In genomic region chr6:151374024-151374423, GRCh38 we compare ENCODE assay signal across 11 cellular contexts. TPM values are rescaled to one million over a fixed set of nuclear protein-coding genes. Genes with fewer than 3 reads are reported as not detected.
A peak's percentile ranks its signal among the peaks of the same experiment; 100 is the strongest.
DNase-seq lines count a peak whose midpoint lies in the region; ATAC-seq, FAIRE-seq and TF ChIP-seq lines count a peak whose summit lies in the region.
"Had no signal": no experiment of that assay in that cellular context is flagged by ENCODE, and none has a peak within 500 bp of the region (broad histone marks: within the 10 kb centered on the region; RNA-seq: fewer than 3 reads in every experiment).

No MANE protein-coding gene starts in this region.

- peaks cover 20 to 37% of the 10 kb centered on the region in 2 experiments for H3K36me3 ChIP-seq in HepG2 (replicated peaks in 1 of 2; ENCODE audit: control insufficient read depth in 1 of 2, insufficient read depth in 2 of 2, low read length in 2 of 2)
- H3K36me3 ChIP-seq: uterus had no signal

- no peak overlapping the region for H2AFZ ChIP-seq in HepG2 (ENCODE audit: low read length)

- in situ Hi-C loops in KBM-7 (cut with MboI; ENCODE audit: low pct_unique_long_range_greater_than_20kb, low sequenced_read_pairs): no loop called here
- in situ Hi-C loops in HepG2 (cut with HindIII; ENCODE audit: extremely low pct_ligation_motif_present, low pct_unique_long_range_greater_than_20kb): no loop called here

- H3K27ac Mint-ChIP-seq in activated naive CD8-positive, alpha-beta T cell treated with anti-CD3 and anti-CD28 coated beads, Interleukin-2, amount 10 ng/mL, durations not matched to agents 7 days and 5 days: peak overlapping the region; percentile 88

- H3K9ac ChIP-seq in HepG2 (ENCODE audit: insufficient read depth, low read depth, low read length): no peak overlapping the region

- no peak for TF ChIP-seq CTCF in HepG2 (CRISPR knock-in tag; IDR thresholded peaks at IDR 0.05)

- WGBS in HepG2 (ENCODE audit: low lambda C conversion rate): 81% methylated on average over 4 of the region's 4 CpGs

- TF ChIP-seq EP300 in HepG2 (IDR thresholded peaks at IDR 0.05; ENCODE audit: low read depth in 2 of 2, low read length in 2 of 2): 0 out of 4 replicates have a peak, but pooled peaks of 1 of the 2 experiments have one; percentile 15
- TF ChIP-seq EP300 in HepG2 (CRISPR knock-in tag; IDR thresholded peaks at IDR 0.05; ENCODE audit: borderline replicate concordance): no peak

- POLR2A ChIA-PET in activated naive CD8-positive, alpha-beta T cell treated with anti-CD3 and anti-CD28 coated beads, Interleukin-2, amount 10 ng/mL, durations not matched to agents 7 days and 5 days (lab: Charles Lee): interaction anchor here (0.6 to 11.9 kb wide), 6 partner anchors 11 to 1609 kb away, joined by 3 to 147 read pairs (median 5); partner anchors contain the start of genes FBXO5, RMND1 and ZBTB2
- POLR2A ChIA-PET in HepG2 (lab: Yijun Ruan, JAX): interaction anchor here (1.9 kb wide), 1 partner anchor 16 kb away, joined by 10 read pairs; no protein-coding TSS in a partner anchor

- H4K20me1 ChIP-seq in HepG2 (ENCODE audit: insufficient read depth, low read length): 0 out of 2 replicates have a peak, but pooled peaks cover 4% of the 10 kb centered on the region

- no peak for TF ChIP-seq POLR2A in HepG2 (IDR thresholded peaks at IDR 0.05; ENCODE audit: insufficient read depth in 1 of 2, low read depth in 2 of 2, low read length in 2 of 2)

- H3K79me2 ChIP-seq in HepG2 (ENCODE audit: insufficient read depth, low read length): peaks cover 58% of the 10 kb centered on the region

- peaks cover 30% of the 10 kb centered on the region for H3K4me1 ChIP-seq in HepG2 (ENCODE audit: insufficient read depth, low read length)

- H3K9me3 Mint-ChIP-seq in activated naive CD8-positive, alpha-beta T cell treated with anti-CD3 and anti-CD28 coated beads, Interleukin-2, amount 10 ng/mL, durations not matched to agents 7 days and 5 days: no peaks in the 10 kb centered on the region

- peak overlapping the region; percentile 78 for H3K4me3 Mint-ChIP-seq in activated naive CD8-positive, alpha-beta T cell treated with anti-CD3 and anti-CD28 coated beads, Interleukin-2, amount 10 ng/mL, durations not matched to agents 7 days and 5 days

- intact Hi-C loops in HepG2 (cut with micrococcal nuclease; ENCODE audit: unreplicated experiment): no loop called here

- no TSS peak for BruUV-seq in HepG2 (replicated peaks; lab: Mats Ljungman, UMichigan)

- no peaks in the 10 kb centered on the region for H3K27me3 ChIP-seq in HepG2 (ENCODE audit: control insufficient read depth in 1 of 2, insufficient read depth in 2 of 2, low read length in 2 of 2)
- H3K27me3 ChIP-seq: uterus had no signal

- no peaks in the 10 kb centered on the region for H3K9me3 ChIP-seq in HepG2 (ENCODE audit: low read length)
- H3K9me3 ChIP-seq: uterus had no signal

- CTCF ChIA-PET in HepG2 (lab: Yijun Ruan, JAX; ENCODE audit: low intra/inter-chr PET ratio, low total read pairs): no interaction called here

- TF ChIP-seq RAD21 in HepG2 (CRISPR knock-in tag; IDR thresholded peaks at IDR 0.05): no peak

- H3K36me3 Mint-ChIP-seq in activated naive CD8-positive, alpha-beta T cell treated with anti-CD3 and anti-CD28 coated beads, Interleukin-2, amount 10 ng/mL, durations not matched to agents 7 days and 5 days: peaks cover 23% of the 10 kb centered on the region

- 0 out of 2 replicates have a peak overlapping the region, but pooled peaks have one; percentile 10 for H3K4me2 ChIP-seq in HepG2 (ENCODE audit: low read depth, low read length)

- no peaks in the 10 kb centered on the region for H3K27me3 Mint-ChIP-seq in activated naive CD8-positive, alpha-beta T cell treated with anti-CD3 and anti-CD28 coated beads, Interleukin-2, amount 10 ng/mL, durations not matched to agents 7 days and 5 days

- no peak overlapping the region for H3K27ac ChIP-seq in HepG2 (ENCODE audit: extremely low read length, insufficient read depth, low read length)

- no peak overlapping the region for H3K4me3 ChIP-seq in HepG2 (replicated peaks in 1 of 3; ENCODE audit: insufficient read depth in 1 of 3, low read depth in 2 of 3, low read length in 3 of 3)
- H3K4me3 ChIP-seq: uterus had no signal

- DNase-seq in CD1c-positive myeloid dendritic cell (ENCODE audit: extremely low spot score): peak; percentile 19
- peak; percentile 38 for DNase-seq in KBM-7
- no peak for DNase-seq in activated naive CD8-positive, alpha-beta T cell treated with anti-CD3 and anti-CD28 coated beads, Interleukin-2, amount 10 ng/mL, durations not matched to agents 7 days and 5 days
- peak; percentile 31 for DNase-seq in HepG2 (ENCODE audit: low spot score)
- DNase-seq in NCI-H2107 (lab: John Stamatoyannopoulos, UW): no peak
- DNase-seq in activated gamma-delta T cell (lab: John Stamatoyannopoulos, UW): no peak
- DNase-seq in NCI-H1105 treated with DMSO at 0.1 percent for 48 hours (lab: John Stamatoyannopoulos, UW): no peak
- DNase-seq: DMS79 treated with DMSO at 0.1 percent for 48 hours, NCI-H526 treated with DMSO at 0.1 percent for 48 hours, uterus had no signal

- ATAC-seq in activated naive CD8-positive, alpha-beta T cell treated with anti-CD3 and anti-CD28 coated beads, Interleukin-2, amount 10 ng/mL, durations not matched to agents 7 days and 5 days (ENCODE audit: low read depth): peak; percentile 38
- ATAC-seq in HepG2 (peak; percentile 61), GM19463 (IDR thresholded peaks at IDR 0.05; ENCODE audit: unreplicated experiment) (no peak)

- FAIRE-seq in HepG2 (lab: Jason Lieb, UNC): no peak

- peaks cover 58% of the 10 kb centered on the region for H3K4me1 Mint-ChIP-seq in activated naive CD8-positive, alpha-beta T cell treated with anti-CD3 and anti-CD28 coated beads, Interleukin-2, amount 10 ng/mL, durations not matched to agents 7 days and 5 days

TF ChIP-seq in HepG2, 621 proteins besides CTCF, POLR2A, EP300 and RAD21 (continues in another document):
- TF ChIP-seq ZKSCAN5 (CRISPR knock-in tag; IDR thresholded peaks at IDR 0.05): no peak
- peak; percentile 19; the same call in 1 of the 2 replicates for TF ChIP-seq SAP130 (CRISPR knock-in tag; IDR thresholded peaks at IDR 0.05; ENCODE audit: low read depth)
- 0 out of 2 replicates have a peak, but pooled peaks have one; percentile 59 for TF ChIP-seq HMG20B (CRISPR knock-in tag; conservative IDR thresholded peaks at IDR 0.05)
- TF ChIP-seq HDAC2 (CRISPR knock-in tag; IDR thresholded peaks at IDR 0.05): 0 out of 2 replicates have a peak, but pooled peaks have one; percentile 35
- peak; percentile 58 for TF ChIP-seq CEBPG (CRISPR knock-in tag; IDR thresholded peaks at IDR 0.05)
- peak; percentile 68; the same call in 1 of the 2 replicates for TF ChIP-seq ETV5 (CRISPR knock-in tag; IDR thresholded peaks at IDR 0.05; ENCODE audit: borderline replicate concordance)
- TF ChIP-seq GATAD2A (CRISPR knock-in tag; IDR thresholded peaks at IDR 0.05): peak; percentile 58
- TF ChIP-seq ZNF720 (CRISPR knock-in tag; IDR thresholded peaks at IDR 0.05): no peak
- TF ChIP-seq HNF4A (CRISPR knock-in tag; IDR thresholded peaks at IDR 0.05): peak; percentile 79
- no peak for TF ChIP-seq ZNF24 (IDR thresholded peaks at IDR 0.05)
- TF ChIP-seq HDAC1 (CRISPR knock-in tag; IDR thresholded peaks at IDR 0.05): 0 out of 2 replicates have a peak, but pooled peaks have one; percentile 34
- TF ChIP-seq ZMYM4 (CRISPR knock-in tag; IDR thresholded peaks at IDR 0.05): peak; percentile 65
- TF ChIP-seq ONECUT2 (CRISPR knock-in tag; IDR thresholded peaks at IDR 0.05): peak; percentile 84
- TF ChIP-seq SOX13 (IDR thresholded peaks at IDR 0.05): no peak
- no peak for TF ChIP-seq SOX13 (CRISPR knock-in tag; conservative IDR thresholded peaks at IDR 0.05 in 1 of 2, IDR thresholded peaks at IDR 0.05 in 1 of 2)
- peak; percentile 38 for TF ChIP-seq SKI (IDR thresholded peaks at IDR 0.05; ENCODE audit: partially characterized antibody)
- peak; percentile 47; the same call in 1 of the 2 replicates for TF ChIP-seq HOXA3 (CRISPR knock-in tag; IDR thresholded peaks at IDR 0.05)
- TF ChIP-seq ATF4 (CRISPR knock-in tag; IDR thresholded peaks at IDR 0.05): 0 out of 4 replicates have a peak, but pooled peaks of 1 of the 2 experiments have one; percentile 11

RNA-seq across cellular contexts. Expression of gene ZBTB2, which starts 17.3 kb away (rescaled TPM):
- total RNA-seq in activated naive CD8-positive, alpha-beta T cell treated with anti-CD3 and anti-CD28 coated beads, Interleukin-2, amount 10 ng/mL, durations not matched to agents 7 days and 5 days: 10 to 100 TPM; 28.5 to 28.9 TPM
- 22.8 and 31.7 TPM in 2 replicates for total RNA-seq in HepG2 (2016; rRNA removed; fragmentation: Illumina TruSeq; extraction: Trizol)
- total RNA-seq in HepG2 (2016; cell fraction: cytosol; rRNA removed; fragmentation: Illumina TruSeq; extraction: Trizol; ENCODE audit: low read depth): 5.4 and 6.1 TPM in 2 replicates
- 21.6 and 29.6 TPM in 2 replicates for total RNA-seq in HepG2 (2016; cell fraction: insoluble cytoplasmic fraction; rRNA removed; fragmentation: Illumina TruSeq; extraction: Trizol)
- 27.6 and 30.8 TPM in 2 replicates for total RNA-seq in HepG2 (2016; cell fraction: membrane; rRNA removed; fragmentation: Illumina TruSeq; extraction: Trizol)
- total RNA-seq in HepG2 (2016; cell fraction: nucleus; rRNA removed; fragmentation: Illumina TruSeq; extraction: Trizol): 14.1 and 16.0 TPM in 2 replicates
- 14.6 and 15.4 TPM in 2 replicates for polyA plus RNA-seq in HepG2 (2011; rRNA removed)
- 11.6 and 14.4 TPM in 2 replicates for polyA plus RNA-seq in HepG2 (2011; cell fraction: cytosol; rRNA removed)
- 6.0 TPM in 2 replicates for polyA plus RNA-seq in HepG2 (2011; cell fraction: nucleus; rRNA removed)
- 11.5 and 17.2 TPM in 2 replicates for polyA plus RNA-seq in HepG2 (2012)
- polyA plus RNA-seq in HepG2 (2016; cell fraction: cytosol; fragmentation: Illumina TruSeq; extraction: Trizol; ENCODE audit: low read depth): 7.3 and 8.3 TPM in 2 replicates
- polyA plus RNA-seq in HepG2 (2016; cell fraction: insoluble cytoplasmic fraction; fragmentation: Illumina TruSeq; extraction: Trizol; ENCODE audit: low read depth): 41.7 and 43.1 TPM in 2 replicates
- polyA plus RNA-seq in HepG2 (2016; cell fraction: membrane; fragmentation: Illumina TruSeq; extraction: Trizol; ENCODE audit: low read depth): 28.7 and 33.3 TPM in 2 replicates
- polyA plus RNA-seq in HepG2 (2016; cell fraction: nucleus; fragmentation: Illumina TruSeq; extraction: Trizol; ENCODE audit: insufficient read depth, low read depth): 22.9 and 24.0 TPM in 2 replicates
- 23.7 and 29.2 TPM in 2 replicates for polyA minus RNA-seq in HepG2 (2011; rRNA and poly(A)+ RNA removed; ENCODE audit: low replicate concordance)
- 9.8 and 10.0 TPM in 2 replicates for polyA minus RNA-seq in HepG2 (2011; cell fraction: cytosol; rRNA and poly(A)+ RNA removed)
- polyA minus RNA-seq in HepG2 (2011; cell fraction: nucleus; rRNA and poly(A)+ RNA removed): 6.3 and 6.7 TPM in 2 replicates

Comparison
In these comparisons a context has a peak if more than half of its experiments do, and no peak if none do; other contexts are left out.
1. DNase-seq: peak in CD1c-positive myeloid dendritic cell (single experiment), KBM-7 (single experiment) and HepG2 (single experiment); none in activated naive CD8-positive, alpha-beta T cell treated with anti-CD3 and anti-CD28 coated beads, Interleukin-2, amount 10 ng/mL, durations not matched to agents 7 days and 5 days (single experiment), NCI-H2107 (single experiment), activated gamma-delta T cell (single experiment) and NCI-H1105 treated with DMSO at 0.1 percent for 48 hours (single experiment).